In the genomic region with DNA sequence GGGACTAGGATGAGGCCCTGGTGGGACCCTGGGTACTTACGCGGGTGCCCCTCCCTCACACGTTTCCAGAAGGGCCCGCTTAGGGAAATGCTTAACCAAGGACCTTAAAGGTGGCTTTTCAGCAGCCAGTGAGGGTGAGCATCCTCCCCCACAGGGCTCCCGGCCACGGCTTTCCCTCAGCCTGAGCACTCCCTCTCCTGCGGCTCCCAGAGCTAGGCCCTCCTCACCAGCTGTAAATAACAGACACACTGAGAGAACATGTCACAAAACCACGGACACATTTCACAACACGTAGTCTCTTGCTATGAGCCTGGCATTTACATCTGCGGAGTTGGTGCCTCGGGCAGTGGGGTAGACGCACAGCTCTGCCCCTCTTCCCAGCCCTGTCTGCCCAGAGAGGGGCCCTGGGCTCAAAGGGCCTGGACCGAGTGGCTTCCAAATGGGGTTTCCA, we compare ENCODE assay signal across 23 cellular contexts. TPM values are rescaled to one million over a fixed set of nuclear protein-coding genes. Genes with fewer than 3 reads are reported as not detected.
DNase-seq lines count a peak whose midpoint lies in the region; ATAC-seq and TF ChIP-seq lines count a peak whose summit lies in the region.
"Had no signal": no experiment of that assay in that cellular context is flagged by ENCODE, and none has a peak within 500 bp of the region (broad histone marks: within the 10 kb centered on the region; RNA-seq: fewer than 3 reads in every experiment).

No MANE protein-coding gene starts in this region.

- H3K4me1 ChIP-seq in NT2/D1 (ENCODE audit: insufficient read depth, insufficient read length) (peaks cover 27% of the 10 kb centered on the region), aorta (ENCODE audit: control insufficient read depth in 1 of 2, insufficient read depth in 2 of 2, low read length in 2 of 2) (no peaks in the 10 kb centered on the region)

- H3K36me3 ChIP-seq in NT2/D1 (ENCODE audit: insufficient read depth, insufficient read length, low read length) (no peaks in the 10 kb centered on the region), aorta (ENCODE audit: control insufficient read depth in 1 of 2, insufficient read depth in 2 of 2, low read length in 1 of 2) (no peaks in the 10 kb centered on the region)
- H3K36me3 ChIP-seq: neutrophil had no signal

- 76 to 83% methylated on average over 13 of the region's 13 CpGs for WGBS in aorta, 2 donors

- H3K4me1 Mint-ChIP-seq in natural killer cell treated with Interleukin-12 subunit alpha and Interleukin-12 subunit beta and Interleukin-15 and Interleukin-18, amount 100 ng/mL, for 72 hours (ENCODE audit: low read depth in 2 of 2): no peaks in the 10 kb centered on the region
- no peaks in the 10 kb centered on the region for H3K4me1 Mint-ChIP-seq in natural killer cell
- H3K4me1 Mint-ChIP-seq in glutamatergic neuron (ENCODE audit: low read depth, unreplicated experiment): peaks cover 5% of the 10 kb centered on the region
- no peaks in the 10 kb centered on the region for H3K4me1 Mint-ChIP-seq in activated T-cell treated with anti-CD3 and anti-CD28 coated beads, Interleukin-2, amount 50 U/mL, for 4 hours (ENCODE audit: low read depth)
- H3K4me1 Mint-ChIP-seq: activated naive CD8-positive, alpha-beta T cell treated with anti-CD3 and anti-CD28 coated beads for 36 hours had no signal

- no peak overlapping the region for H3K27ac ChIP-seq in aorta (ENCODE audit: low read depth in 1 of 2, low read length in 2 of 2)
- H3K27ac ChIP-seq: neutrophil had no signal

- no peaks in the 10 kb centered on the region for H3K27me3 ChIP-seq in NT2/D1 (ENCODE audit: insufficient read depth, insufficient read length)
- no peaks in the 10 kb centered on the region for H3K27me3 ChIP-seq in aorta (ENCODE audit: control insufficient read depth in 1 of 2, insufficient read depth in 2 of 2, low read length in 1 of 2)
- H3K27me3 ChIP-seq: neutrophil had no signal

- H3K27me3 Mint-ChIP-seq in natural killer cell treated with Interleukin-12 subunit alpha and Interleukin-12 subunit beta and Interleukin-15 and Interleukin-18, amount 100 ng/mL, for 72 hours: peaks cover 0 to 2% of the 10 kb centered on the region in 2 donors
- H3K27me3 Mint-ChIP-seq in natural killer cell (ENCODE audit: low read depth in 2 of 2) (no peaks in the 10 kb centered on the region), glutamatergic neuron (ENCODE audit: unreplicated experiment) (peaks cover 7% of the 10 kb centered on the region)
- H3K27me3 Mint-ChIP-seq in activated T-cell treated with anti-CD3 and anti-CD28 coated beads, Interleukin-2, amount 50 U/mL, for 4 hours (ENCODE audit: low read depth): peaks cover 4% of the 10 kb centered on the region
- H3K27me3 Mint-ChIP-seq: brain had no signal

- no peak for ATAC-seq in natural killer cell treated with Interleukin-12 subunit alpha and Interleukin-12 subunit beta and Interleukin-15 and Interleukin-18, amount 100 ng/mL, for 72 hours
- ATAC-seq in natural killer cell (no peak), aorta (ENCODE audit: low FRiP score) (no peak), HG02623 (IDR thresholded peaks at IDR 0.05; ENCODE audit: unreplicated experiment) (no peak)
- ATAC-seq in activated T-cell treated with anti-CD3 and anti-CD28 coated beads, Interleukin-2, amount 50 U/mL, for 4 hours: no peak
- ATAC-seq: left cardiac atrium, PC-3 had no signal

- peak overlapping the region; percentile 21 for H3K9ac ChIP-seq in NT2/D1 (ENCODE audit: insufficient read length, low read depth)

- intact Hi-C loops in natural killer cell (cut with micrococcal nuclease): no loop called here
- intact Hi-C loops in aorta (cut with DNase I): no loop called here

- no peak overlapping the region for H3K27ac Mint-ChIP-seq in natural killer cell treated with Interleukin-12 subunit alpha and Interleukin-12 subunit beta and Interleukin-15 and Interleukin-18, amount 100 ng/mL, for 72 hours
- H3K27ac Mint-ChIP-seq in natural killer cell: no peak overlapping the region
- no peak overlapping the region for H3K27ac Mint-ChIP-seq in glutamatergic neuron (ENCODE audit: unreplicated experiment)
- H3K27ac Mint-ChIP-seq: activated naive CD8-positive, alpha-beta T cell treated with anti-CD3 and anti-CD28 coated beads for 36 hours; dendritic cell treated with granulocyte-macrophage colony-stimulating factor and Interleukin-4, amounts not matched to agents 40 ng/mL and 50 ng/mL, for 4 days had no signal

- H3K4me3 ChIP-seq in NT2/D1 (ENCODE audit: insufficient read length, low read depth) (no peak overlapping the region), aorta (ENCODE audit: low read length in 2 of 2) (no peak overlapping the region)

- no peak overlapping the region for H3K4me3 Mint-ChIP-seq in natural killer cell treated with Interleukin-12 subunit alpha and Interleukin-12 subunit beta and Interleukin-15 and Interleukin-18, amount 100 ng/mL, for 72 hours
- no peak overlapping the region for H3K4me3 Mint-ChIP-seq in natural killer cell
- no peak overlapping the region for H3K4me3 Mint-ChIP-seq in glutamatergic neuron (ENCODE audit: unreplicated experiment)
- no peak overlapping the region for H3K4me3 Mint-ChIP-seq in activated T-cell treated with anti-CD3 and anti-CD28 coated beads, Interleukin-2, amount 50 U/mL, for 4 hours
- H3K4me3 Mint-ChIP-seq: activated naive CD8-positive, alpha-beta T cell treated with anti-CD3 and anti-CD28 coated beads for 36 hours; brain; dendritic cell treated with granulocyte-macrophage colony-stimulating factor and Interleukin-4, amounts not matched to agents 40 ng/mL and 50 ng/mL, for 4 days had no signal

- TF ChIP-seq CTCF in natural killer cell (IDR thresholded peaks at IDR 0.05): no peak
- no peak for TF ChIP-seq CTCF in glutamatergic neuron (IDR thresholded peaks at IDR 0.05; ENCODE audit: partially characterized antibody, unreplicated experiment)

- H3K9me3 ChIP-seq in NT2/D1 (ENCODE audit: insufficient read depth, low read length) (0 out of 2 replicates have a peak, but pooled peaks cover 5% of the 10 kb centered on the region), aorta (ENCODE audit: control insufficient read depth, low read length) (no peaks in the 10 kb centered on the region)
- H3K9me3 ChIP-seq: neutrophil had no signal

- H3K36me3 Mint-ChIP-seq in natural killer cell treated with Interleukin-12 subunit alpha and Interleukin-12 subunit beta and Interleukin-15 and Interleukin-18, amount 100 ng/mL, for 72 hours: no peaks in the 10 kb centered on the region
- H3K36me3 Mint-ChIP-seq in natural killer cell (no peaks in the 10 kb centered on the region), glutamatergic neuron (ENCODE audit: unreplicated experiment) (no peaks in the 10 kb centered on the region)
- no peaks in the 10 kb centered on the region for H3K36me3 Mint-ChIP-seq in activated T-cell treated with anti-CD3 and anti-CD28 coated beads, Interleukin-2, amount 50 U/mL, for 4 hours (ENCODE audit: insufficient read depth)
- H3K36me3 Mint-ChIP-seq: activated naive CD8-positive, alpha-beta T cell treated with anti-CD3 and anti-CD28 coated beads for 36 hours; brain had no signal

- peak; percentile 40 for DNase-seq in natural killer cell treated with Interleukin-12 subunit alpha and Interleukin-12 subunit beta and Interleukin-15 and Interleukin-18, amount 100 ng/mL, for 72 hours (ENCODE audit: low spot score)
- no peak for DNase-seq in natural killer cell
- no peak for DNase-seq in NT2/D1 (ENCODE audit: low read depth, low spot score)
- DNase-seq in glutamatergic neuron: peak; percentile 11
- peak; percentile 24 to 51 for DNase-seq in aorta
- no peak for DNase-seq in NK-92 treated with Interleukin-12 subunit alpha and Interleukin-12 subunit beta, amount 100 ng/mL, for 24 hours (lab: John Stamatoyannopoulos, UW)
- DNase-seq in activated T-cell treated with anti-CD3 and anti-CD28 coated beads, Interleukin-2, amount 50 U/mL, for 4 hours: no peak
- DNase-seq: activated CD4-positive, alpha-beta T cell treated with anti-CD3 and anti-CD28 coated beads, Interleukin-2, amount 50 U/mL, for 48 hours; activated naive CD8-positive, alpha-beta T cell treated with anti-CD3 and anti-CD28 coated beads for 36 hours; activated T-cell treated with anti-CD3 and anti-CD28 coated beads, Interleukin-2, amount 50 U/mL, for 1 hour; foreskin fibroblast; HCEC 1CT; KG1; left cardiac atrium; NCI-H1105 treated with DMSO at 0.1 percent for 48 hours; NCI-H526 treated with DMSO at 0.1 percent for 48 hours; PC-3; stimulated activated CD4-positive, alpha-beta T cell treated with anti-CD3 and anti-CD28 coated beads, Interleukin-4, amount 100 ng/mL, for 1 hour had no signal

- no peaks in the 10 kb centered on the region for H3K9me3 Mint-ChIP-seq in natural killer cell treated with Interleukin-12 subunit alpha and Interleukin-12 subunit beta and Interleukin-15 and Interleukin-18, amount 100 ng/mL, for 72 hours
- H3K9me3 Mint-ChIP-seq in natural killer cell (no peaks in the 10 kb centered on the region), glutamatergic neuron (ENCODE audit: unreplicated experiment) (peaks cover 2% of the 10 kb centered on the region)
- no peaks in the 10 kb centered on the region for H3K9me3 Mint-ChIP-seq in activated T-cell treated with anti-CD3 and anti-CD28 coated beads, Interleukin-2, amount 50 U/mL, for 4 hours
- H3K9me3 Mint-ChIP-seq: activated naive CD8-positive, alpha-beta T cell treated with anti-CD3 and anti-CD28 coated beads for 36 hours; dendritic cell treated with granulocyte-macrophage colony-stimulating factor and Interleukin-4, amounts not matched to agents 40 ng/mL and 50 ng/mL, for 4 days had no signal

RNA-seq across cellular contexts. Expression of a gene that starts 25.2 kb away (rescaled TPM):
- not detected for total RNA-seq in natural killer cell treated with Interleukin-12 subunit alpha and Interleukin-12 subunit beta and Interleukin-15 and Interleukin-18, amount 100 ng/mL, for 72 hours
- not detected for total RNA-seq in natural killer cell
- total RNA-seq in glutamatergic neuron (ENCODE audit: unreplicated experiment): 8.0 TPM
- 1 to 10 TPM; 1.1 to 3.8 TPM for total RNA-seq in aorta
- not detected for polyA plus RNA-seq in aorta
- not detected for total RNA-seq in activated T-cell treated with anti-CD3 and anti-CD28 coated beads, Interleukin-2, amount 50 U/mL, for 4 hours
- total RNA-seq: activated naive CD8-positive, alpha-beta T cell treated with anti-CD3 and anti-CD28 coated beads for 36 hours; mononuclear cell; PC-3 had no signal

Comparison
In these comparisons a context has a peak if more than half of its experiments do, and no peak if none do; other contexts are left out.
1. DNase-seq: peak in natural killer cell treated with Interleukin-12 subunit alpha and Interleukin-12 subunit beta and Interleukin-15 and Interleukin-18, amount 100 ng/mL, for 72 hours (single experiment), glutamatergic neuron (single experiment) and aorta (2 of 2); none in natural killer cell (single experiment), NT2/D1 (single experiment), NK-92 treated with Interleukin-12 subunit alpha and Interleukin-12 subunit beta, amount 100 ng/mL, for 24 hours (single experiment) and activated T-cell treated with anti-CD3 and anti-CD28 coated beads, Interleukin-2, amount 50 U/mL, for 4 hours (single experiment).